10 cellular contexts compared by ENCODE assay signal in genomic region chr7:107767391-107767790, GRCh38. TPM values are rescaled to one million over a fixed set of nuclear protein-coding genes. Genes with fewer than 3 reads are reported as not detected.
"Had no signal": no experiment of that assay in that cellular context is flagged by ENCODE, and none has a peak within 500 bp of the region (broad histone marks: within the 10 kb centered on the region; RNA-seq: fewer than 3 reads in every experiment).

No MANE protein-coding gene starts in this region.

- DNase-seq: GM23248, GOT3, H9, HCEC 1CT, HFFc6, KG1 had no signal

- FAIRE-seq: H54 had no signal

- H3K9ac ChIP-seq: GM23248 had no signal

- H3K4me3 ChIP-seq: GM23248 had no signal

- H3K27ac ChIP-seq: GM23248, HL-60 had no signal

- H2AFZ ChIP-seq: GM23248 had no signal

RNA-seq across cellular contexts. Expression of gene SLC26A3, which starts 35.6 kb away (rescaled TPM):
- total RNA-seq: GM23248, H9, HFFc6, HT1080 had no signal
- polyA plus RNA-seq: GM23248, IgD-negative memory B cell had no signal
